14 cellular contexts compared by ENCODE assay signal in genomic region chr16:84040823-84041391, GRCh38. TPM values are rescaled to one million over a fixed set of nuclear protein-coding genes. Genes with fewer than 3 reads are reported as not detected.
A peak's percentile ranks its signal among the peaks of the same experiment; 100 is the strongest.
DNase-seq lines count a peak whose midpoint lies in the region; FAIRE-seq and TF ChIP-seq lines count a peak whose summit lies in the region.
"Had no signal": no experiment of that assay in that cellular context is flagged by ENCODE, and none has a peak within 500 bp of the region (broad histone marks: within the 10 kb centered on the region; RNA-seq: fewer than 3 reads in every experiment).

No MANE protein-coding gene starts in this region.

- peaks cover 0 to under 1% (median 0%) of the 10 kb centered on the region in 4 experiments; a peak in 1 of 7 replicates for H3K27me3 ChIP-seq in H1 (replicated peaks in 1 of 4; ENCODE audit: control insufficient read depth in 3 of 4, extremely low read depth in 1 of 4, insufficient read depth in 3 of 4, low read length in 3 of 4)

- peak; percentile 65 for DNase-seq in ELF-1 (ENCODE audit: low read depth, low spot score)
- DNase-seq in NCI-H1092 treated with DMSO at 0.1 percent for 48 hours (lab: John Stamatoyannopoulos, UW) = peak; percentile 9
- DNase-seq in H1 (ENCODE audit: low read depth in 1 of 2, low spot score in 2 of 2) = no peak
- DNase-seq in renal cortical epithelial cell (ENCODE audit: low read depth) = peak; percentile 28
- no peak for DNase-seq in KBM-7
- no peak for DNase-seq in hepatic stellate cell (ENCODE audit: low spot score)
- no peak for DNase-seq in activated CD4-positive, alpha-beta T cell treated with anti-CD3 and anti-CD28 coated beads, Interleukin-2, amount 50 U/mL, for 48 hours
- DNase-seq: activated naive CD8-positive, alpha-beta T cell treated with anti-CD3 and anti-CD28 coated beads, Interleukin-2, amount 10 ng/mL, durations not matched to agents 7 days and 5 days; DMS53; heart right ventricle; OCI-M1; stomach had no signal

- FAIRE-seq in H1 (lab: Jason Lieb, UNC) = no peak

- H3K79me1 ChIP-seq in H1 (ENCODE audit: low read depth, low read length) = no peaks in the 10 kb centered on the region

- H3K23me2 ChIP-seq in H1 (ENCODE audit: low read depth, low read length) = no peaks in the 10 kb centered on the region

- H3K56ac ChIP-seq in H1 (replicated peaks; ENCODE audit: insufficient read length, low read depth, low read length) = no peak overlapping the region

- H4K91ac ChIP-seq in H1 (replicated peaks; ENCODE audit: insufficient read length, low read length) = no peak overlapping the region

- TF ChIP-seq RAD21 in H1 (IDR thresholded peaks at IDR 0.05 in 1 of 2, conservative IDR thresholded peaks at IDR 0.05 in 1 of 2; ENCODE audit: low read depth in 2 of 2, low read length in 2 of 2) = no peak

- H3K14ac ChIP-seq in H1 (ENCODE audit: insufficient read length) = no peak overlapping the region

- no peak overlapping the region for H3K18ac ChIP-seq in H1 (ENCODE audit: extremely low read depth, low read length)

- H2BK12ac ChIP-seq in H1 (ENCODE audit: low read depth, low read length) = no peak overlapping the region

- no peak overlapping the region for H3K27ac ChIP-seq in H1 (ENCODE audit: low read depth, low read length)
- H3K27ac ChIP-seq: heart right ventricle, stomach had no signal

- in situ Hi-C loops in KBM-7 (cut with MboI; ENCODE audit: low pct_unique_long_range_greater_than_20kb, low sequenced_read_pairs) = no loop called here

- no peak overlapping the region for H2BK15ac ChIP-seq in H1 (ENCODE audit: low read length)

- no peak overlapping the region for H2AK5ac ChIP-seq in H1 (ENCODE audit: low read depth, low read length)

- H2BK120ac ChIP-seq in H1 (replicated peaks; ENCODE audit: low read depth, low read length) = no peak overlapping the region

- no peak overlapping the region for H4K5ac ChIP-seq in H1 (ENCODE audit: insufficient read length, low read depth, low read length)

- no peak overlapping the region for H3K9ac ChIP-seq in H1 (replicated peaks in 1 of 4; ENCODE audit: extremely low read depth in 1 of 4, low read depth in 3 of 4, low read length in 3 of 4)

- H3K4me2 ChIP-seq in H1 (ENCODE audit: insufficient read depth in 1 of 2, low read depth in 2 of 2, low read length in 2 of 2) = no peak overlapping the region

- H3K4me1 ChIP-seq in H1 (replicated peaks in 1 of 4; ENCODE audit: control insufficient read depth in 3 of 4, insufficient read depth in 4 of 4, low read length in 3 of 4) = peaks cover 0 to 12% (median 9%) of the 10 kb centered on the region in 4 experiments; a peak in 6 of 7 replicates

- H2BK20ac ChIP-seq in H1 (ENCODE audit: low read length) = no peak overlapping the region

- 89% methylated on average over 20 of the region's 26 CpGs; no CpG with 5 or more reads in 1 of the 2 experiments for WGBS in H1 (ENCODE audit: extremely low coverage in 1 of 2, insufficient coverage in 1 of 2, insufficient read length in 1 of 2, insufficient replicate concordance in 2 of 2, low coverage in 1 of 2, low lambda C conversion rate in 2 of 2, missing lambda C conversion rate in 1 of 2), 2 experiments

- TF ChIP-seq CTCF in H1 (IDR thresholded peaks at IDR 0.05; ENCODE audit: control extremely low read depth in 1 of 3, insufficient read depth in 1 of 3, low read depth in 1 of 3, low read length in 3 of 3) = no peak

- peaks cover 5% of the 10 kb centered on the region in 2 experiments; a peak in 1 of 4 replicates for H3K9me3 ChIP-seq in H1 (ENCODE audit: insufficient read depth in 2 of 2, low read depth in 1 of 2, low read length in 1 of 2)

- TF ChIP-seq POLR2A in H1 (IDR thresholded peaks at IDR 0.05; ENCODE audit: control extremely low read depth in 1 of 2, low read depth in 2 of 2, low read length in 2 of 2) = no peak

- H4K20me1 ChIP-seq in H1 (replicated peaks in 1 of 2; ENCODE audit: control insufficient read depth in 1 of 2, insufficient read depth in 2 of 2, low read length in 2 of 2) = no peaks in the 10 kb centered on the region

- peak overlapping the region; percentile 53; the same call in 1 of the 2 replicates for H4K8ac ChIP-seq in H1 (ENCODE audit: extremely low read depth, insufficient read depth, low read length)

- no peak for TF ChIP-seq EP300 in H1 (IDR thresholded peaks at IDR 0.05; ENCODE audit: borderline replicate concordance in 1 of 2, low read depth in 2 of 2, low read length in 2 of 2)

- CTCF ChIA-PET in H1 (lab: Charles Lee; ENCODE audit: partially characterized antibody) = interaction anchor here (0.6 to 12.8 kb wide), 15 partner anchors 9 to 437 kb away, joined by 3 to 267 read pairs (median 4); partner anchors contain the start of gene OSGIN1

- no peak overlapping the region for H3K4me3 ChIP-seq in H1 (ENCODE audit: extremely low read depth in 1 of 4, insufficient read depth in 2 of 4, low read depth in 3 of 4, low read length in 4 of 4)
- H3K4me3 ChIP-seq: heart right ventricle, stomach had no signal

- H2AFZ ChIP-seq in H1 (ENCODE audit: low read length) = no peak overlapping the region

- H3K36me3 ChIP-seq in H1 (ENCODE audit: control insufficient read depth in 2 of 4, insufficient read depth in 4 of 4, low read length in 3 of 4) = no peaks in the 10 kb centered on the region
- H3K36me3 ChIP-seq: heart right ventricle, stomach had no signal

- H3K79me2 ChIP-seq in H1 (ENCODE audit: control insufficient read depth in 1 of 2, insufficient read depth in 2 of 2, low read length in 2 of 2) = no peaks in the 10 kb centered on the region

- POLR2A ChIA-PET in H1 (lab: Charles Lee; ENCODE audit: partially characterized antibody) = interaction anchor here (0.9 kb wide), 1 partner anchor 71 kb away, joined by 5 read pairs; no protein-coding TSS in a partner anchor

- H3K4ac ChIP-seq in H1 (replicated peaks; ENCODE audit: insufficient read length, low read depth, low read length) = no peak overlapping the region

- no peak overlapping the region for H3K23ac ChIP-seq in H1 (ENCODE audit: insufficient read length)

- no peak overlapping the region for H2BK5ac ChIP-seq in H1 (ENCODE audit: low read depth, low read length)

TF ChIP-seq in H1, 55 proteins besides CTCF, POLR2A, EP300 and RAD21:
- TF ChIP-seq NANOG (IDR thresholded peaks at IDR 0.05; ENCODE audit: insufficient read depth, low read depth, low read length, poor library complexity, severe bottlenecking) = no peak
- TF ChIP-seq SP1 (IDR thresholded peaks at IDR 0.05; ENCODE audit: low read depth, low read length) = no peak
- TF ChIP-seq CHD1 (IDR thresholded peaks at IDR 0.05; ENCODE audit: low read depth, low read length) = no peak
- no peak for TF ChIP-seq EGR1 (IDR thresholded peaks at IDR 0.05; ENCODE audit: borderline replicate concordance, low read depth, low read length)
- no peak for TF ChIP-seq SIN3A (conservative IDR thresholded peaks at IDR 0.05 in 1 of 2, IDR thresholded peaks at IDR 0.05 in 1 of 2; ENCODE audit: low read depth in 1 of 2, low read length in 2 of 2)
- TF ChIP-seq POU5F1 (IDR thresholded peaks at IDR 0.05; ENCODE audit: low read depth, low read length) = no peak
- TF ChIP-seq ZNF274 (IDR thresholded peaks at IDR 0.05; ENCODE audit: borderline replicate concordance, extremely low read depth, low read length) = no peak
- TF ChIP-seq JUN (IDR thresholded peaks at IDR 0.05; ENCODE audit: low read depth, low read length) = no peak
- TF ChIP-seq GABPA (IDR thresholded peaks at IDR 0.05; ENCODE audit: borderline replicate concordance, insufficient read depth, low read length) = no peak
- TF ChIP-seq EZH2 (IDR thresholded peaks at IDR 0.05; ENCODE audit: low read depth, low read length, severe bottlenecking) = no peak
- TF ChIP-seq BRCA1 (IDR thresholded peaks at IDR 0.05; ENCODE audit: low read depth, low read length) = no peak
- TF ChIP-seq USF2 (IDR thresholded peaks at IDR 0.05; ENCODE audit: low read length) = no peak
- TF ChIP-seq, protein P1, sequence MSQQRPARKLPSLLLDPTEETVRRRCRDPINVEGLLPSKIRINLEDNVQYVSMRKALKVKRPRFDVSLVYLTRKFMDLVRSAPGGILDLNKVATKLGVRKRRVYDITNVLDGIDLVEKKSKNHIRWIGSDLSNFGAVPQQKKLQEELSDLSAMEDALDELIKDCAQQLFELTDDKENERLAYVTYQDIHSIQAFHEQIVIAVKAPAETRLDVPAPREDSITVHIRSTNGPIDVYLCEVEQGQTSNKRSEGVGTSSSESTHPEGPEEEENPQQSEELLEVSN (IDR thresholded peaks at IDR 0.05) = no peak

RNA-seq across cellular contexts. Expression of gene SLC38A8, which starts 1.7 kb away (rescaled TPM):
- total RNA-seq in H1 (2021; fragmentation: NEBNext Ultra II Directional; extraction: Animal tissue kit (Norgen Biotek cat#: 25700)) = not detected in 2 replicates
- 0.08 TPM in 1 of 2 replicates, not detected in the other for polyA plus RNA-seq in H1 (2011; rRNA removed)
- not detected for polyA plus RNA-seq in H1 (2011; cell fraction: cytosol; rRNA removed)
- not detected for polyA plus RNA-seq in H1 (2011; cell fraction: nucleus; rRNA removed)
- polyA plus RNA-seq in H1 (2012, experiment 1 of 2) = not detected in 4 replicates
- not detected for polyA plus RNA-seq in H1 (2012, experiment 2 of 2)
- not detected for polyA plus RNA-seq in H1 (2013, experiment 1 of 2)
- polyA plus RNA-seq in H1 (2013, experiment 2 of 2) = 0.15 TPM
- polyA minus RNA-seq in H1 (2011; rRNA and poly(A)+ RNA removed) = not detected in 2 replicates
- polyA minus RNA-seq in H1 (2011; cell fraction: cytosol; rRNA and poly(A)+ RNA removed) = not detected
- polyA minus RNA-seq in H1 (2011; cell fraction: nucleus; rRNA and poly(A)+ RNA removed) = not detected
- total RNA-seq in renal cortical epithelial cell = not detected in 2 replicates
- total RNA-seq: activated naive CD8-positive, alpha-beta T cell treated with anti-CD3 and anti-CD28 coated beads, Interleukin-2, amount 10 ng/mL, durations not matched to agents 7 days and 5 days; lower leg skin; osteocyte; stomach had no signal

Comparison
In these comparisons a context has a peak if more than half of its experiments do, and no peak if none do; other contexts are left out.
1. DNase-seq: peak in ELF-1 (single experiment), NCI-H1092 treated with DMSO at 0.1 percent for 48 hours (single experiment) and renal cortical epithelial cell (single experiment); none in H1 (0 of 2), KBM-7 (single experiment), hepatic stellate cell (single experiment) and activated CD4-positive, alpha-beta T cell treated with anti-CD3 and anti-CD28 coated beads, Interleukin-2, amount 50 U/mL, for 48 hours (0 of 2).